Comparison of ENCODE assay signal across 8 cellular contexts in the genomic region with DNA sequence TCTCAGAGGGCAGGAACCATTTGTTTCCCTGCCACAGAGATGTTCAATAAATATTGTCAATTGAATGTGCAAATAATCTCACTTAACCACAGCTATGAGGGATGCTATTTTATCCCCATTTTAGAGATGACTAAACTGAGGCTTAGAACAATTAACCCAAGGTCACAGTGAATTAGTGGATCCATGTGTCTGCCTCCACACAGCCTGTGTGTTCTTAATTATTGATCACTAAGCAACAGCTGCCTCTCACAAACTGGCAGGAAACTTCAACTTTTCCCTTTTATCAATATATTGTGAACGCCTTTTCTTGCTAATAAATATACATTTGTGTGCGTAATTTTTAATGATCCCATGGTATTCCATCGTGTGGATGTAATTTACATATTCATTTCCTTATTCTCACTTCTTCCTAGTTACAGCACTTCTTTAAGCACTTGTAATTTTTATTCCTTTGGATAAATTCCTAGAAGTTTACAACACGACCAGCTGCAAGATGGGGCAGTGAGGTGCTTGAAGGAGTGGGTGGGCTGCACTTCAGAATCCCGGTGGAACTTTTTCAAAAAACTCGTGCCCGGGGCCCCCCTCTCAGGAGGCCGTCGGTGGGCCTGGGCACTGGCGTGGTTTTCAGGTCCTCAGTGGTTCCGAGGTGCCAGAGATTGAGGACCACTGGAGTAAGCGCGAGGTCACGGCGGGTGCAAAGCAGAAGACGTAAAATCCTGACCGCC. TPM values are rescaled to one million over a fixed set of nuclear protein-coding genes. Genes with fewer than 3 reads are reported as not detected.
A peak's percentile ranks its signal among the peaks of the same experiment; 100 is the strongest.
DNase-seq lines count a peak whose midpoint lies in the region; ATAC-seq and TF ChIP-seq lines count a peak whose summit lies in the region.

No MANE protein-coding gene starts in this region.

- DNase-seq in CD14-positive monocyte (ENCODE audit: low spot score) (no peak), adrenal gland (no peak), tibial artery (no peak), SK-N-DZ (ENCODE audit: low spot score) (no peak)

- peaks cover 0 to 3% (median 0%) of the 10 kb centered on the region in 3 donors for H3K27me3 Mint-ChIP-seq in CD14-positive monocyte (ENCODE audit: low read depth in 3 of 3)

- H3K4me3 ChIP-seq in adrenal gland (peak overlapping the region in 2 of 4 donors; percentile 58 to 86), liver (ENCODE audit: low read depth in 1 of 3, low read length in 3 of 3) (peak overlapping the region; percentile 6 to 94 (median 27)), tibial artery (peak overlapping the region; percentile 61 to 91)

- H3K9me3 Mint-ChIP-seq in CD14-positive monocyte: no peaks in the 10 kb centered on the region

- H3K27me3 ChIP-seq in adrenal gland (no peaks in the 10 kb centered on the region), liver (ENCODE audit: control insufficient read depth in 4 of 4, insufficient read depth in 4 of 4, low read length in 3 of 4) (no peaks in the 10 kb centered on the region), tibial artery (no peaks in the 10 kb centered on the region)

- intact Hi-C loops in CD14-positive monocyte (cut with micrococcal nuclease): loop anchor here in 1 of 2 donors (2.0 to 10.0 kb wide), 3 partner anchors 51 to 367 kb away; a partner anchor contains a TSS
- intact Hi-C loops in adrenal gland (cut with DNase I): no loop called here
- intact Hi-C loops in tibial artery (cut with DNase I; ENCODE audit: low total_unique reads): loop anchor here (10.0 kb wide), 1 partner anchor 243 kb away; a partner anchor contains a TSS

- ATAC-seq in HG02970 (IDR thresholded peaks at IDR 0.05; ENCODE audit: low FRiP score, unreplicated experiment): peak; percentile 3
- ATAC-seq in GM18517 (IDR thresholded peaks at IDR 0.05; ENCODE audit: unreplicated experiment): no peak
- ATAC-seq in HG02610 (IDR thresholded peaks at IDR 0.05; ENCODE audit: unreplicated experiment): no peak

- H3K4me3 Mint-ChIP-seq in CD14-positive monocyte: peak overlapping the region; percentile 95 to 97

- H3K9ac ChIP-seq in liver (ENCODE audit: low read depth in 1 of 2, low read length in 2 of 2): peak overlapping the region; percentile 68 to 97

- H3K4me1 Mint-ChIP-seq in CD14-positive monocyte: peaks cover 34% of the 10 kb centered on the region

- H3K36me3 ChIP-seq in adrenal gland (replicated peaks in 1 of 2) (peaks cover 0 to 18% of the 10 kb centered on the region in 2 donors), liver (ENCODE audit: control insufficient read depth in 4 of 4, insufficient read depth in 3 of 4, low read depth in 1 of 4, low read length in 3 of 4) (peaks cover 0 to 14% (median 2%) of the 10 kb centered on the region in 4 donors), tibial artery (peaks cover 0 to 8% (median 0%) of the 10 kb centered on the region in 3 donors)

- 10 to 26% (median 12%) methylated on average over 8 to 17 of the region's 17 CpGs for WGBS in adrenal gland, 4 donors
- WGBS in liver: 14% methylated on average over 17 of the region's 17 CpGs

- H3K9me3 ChIP-seq in adrenal gland (replicated peaks in 1 of 3) (no peaks in the 10 kb centered on the region), liver (ENCODE audit: control insufficient read depth in 4 of 4, low read length in 3 of 4) (no peaks in the 10 kb centered on the region), tibial artery (no peaks in the 10 kb centered on the region)

- H3K27ac Mint-ChIP-seq in CD14-positive monocyte: peak overlapping the region; percentile 98 to 100 (median 99)

- TF ChIP-seq RAD21 in liver (IDR thresholded peaks at IDR 0.05): peak in 1 of 2 donors; percentile 3

- TF ChIP-seq POLR2A in adrenal gland (IDR thresholded peaks at IDR 0.05): no peak

- H3K4me1 ChIP-seq in adrenal gland (replicated peaks in 1 of 2): peaks cover 29 to 45% of the 10 kb centered on the region in 2 donors
- H3K4me1 ChIP-seq in liver (ENCODE audit: control insufficient read depth in 4 of 4, insufficient read depth in 4 of 4, low read length in 3 of 4): peaks cover 0 to 26% (median 10%) of the 10 kb centered on the region in 4 donors
- H3K4me1 ChIP-seq in tibial artery: peaks cover 0 to 18% (median 8%) of the 10 kb centered on the region in 4 donors

- H3K27ac ChIP-seq in adrenal gland (peak overlapping the region; percentile 65 to 99 (median 96)), liver (ENCODE audit: low read depth in 1 of 2, low read length in 2 of 2) (peak overlapping the region; percentile 84 to 98), tibial artery (peak overlapping the region; percentile 78 to 87)

- peaks cover 13 to 20% of the 10 kb centered on the region in 2 donors for H3K36me3 Mint-ChIP-seq in CD14-positive monocyte

- no peak for TF ChIP-seq CTCF in CD14-positive monocyte (IDR thresholded peaks at IDR 0.05)
- TF ChIP-seq CTCF in adrenal gland (IDR thresholded peaks at IDR 0.05): no peak
- no peak for TF ChIP-seq CTCF in liver (IDR thresholded peaks at IDR 0.05; ENCODE audit: low read depth, low read length, missing input control)
- no peak for TF ChIP-seq CTCF in tibial artery (IDR thresholded peaks at IDR 0.05)

TF ChIP-seq in liver, 16 proteins besides CTCF, POLR2A, EP300 and RAD21:
- TF ChIP-seq, protein P1, sequence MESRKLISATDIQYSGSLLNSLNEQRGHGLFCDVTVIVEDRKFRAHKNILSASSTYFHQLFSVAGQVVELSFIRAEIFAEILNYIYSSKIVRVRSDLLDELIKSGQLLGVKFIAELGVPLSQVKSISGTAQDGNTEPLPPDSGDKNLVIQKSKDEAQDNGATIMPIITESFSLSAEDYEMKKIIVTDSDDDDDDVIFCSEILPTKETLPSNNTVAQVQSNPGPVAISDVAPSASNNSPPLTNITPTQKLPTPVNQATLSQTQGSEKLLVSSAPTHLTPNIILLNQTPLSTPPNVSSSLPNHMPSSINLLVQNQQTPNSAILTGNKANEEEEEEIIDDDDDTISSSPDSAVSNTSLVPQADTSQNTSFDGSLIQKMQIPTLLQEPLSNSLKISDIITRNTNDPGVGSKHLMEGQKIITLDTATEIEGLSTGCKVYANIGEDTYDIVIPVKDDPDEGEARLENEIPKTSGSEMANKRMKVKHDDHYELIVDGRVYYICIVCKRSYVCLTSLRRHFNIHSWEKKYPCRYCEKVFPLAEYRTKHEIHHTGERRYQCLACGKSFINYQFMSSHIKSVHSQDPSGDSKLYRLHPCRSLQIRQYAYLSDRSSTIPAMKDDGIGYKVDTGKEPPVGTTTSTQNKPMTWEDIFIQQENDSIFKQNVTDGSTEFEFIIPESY (IDR thresholded peaks at IDR 0.05): no peak
- TF ChIP-seq, protein P2, sequence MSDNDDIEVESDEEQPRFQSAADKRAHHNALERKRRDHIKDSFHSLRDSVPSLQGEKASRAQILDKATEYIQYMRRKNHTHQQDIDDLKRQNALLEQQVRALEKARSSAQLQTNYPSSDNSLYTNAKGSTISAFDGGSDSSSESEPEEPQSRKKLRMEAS (IDR thresholded peaks at IDR 0.05): no peak
- no peak for TF ChIP-seq HNF4G (IDR thresholded peaks at IDR 0.05)
- TF ChIP-seq FOXA2 (IDR thresholded peaks at IDR 0.05): no peak
- TF ChIP-seq, protein P3, sequence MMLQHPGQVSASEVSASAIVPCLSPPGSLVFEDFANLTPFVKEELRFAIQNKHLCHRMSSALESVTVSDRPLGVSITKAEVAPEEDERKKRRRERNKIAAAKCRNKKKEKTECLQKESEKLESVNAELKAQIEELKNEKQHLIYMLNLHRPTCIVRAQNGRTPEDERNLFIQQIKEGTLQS (IDR thresholded peaks at IDR 0.05): no peak
- no peak for TF ChIP-seq SP1 (IDR thresholded peaks at IDR 0.05)
- no peak for TF ChIP-seq TAF1 (conservative IDR thresholded peaks at IDR 0.05)
- TF ChIP-seq YY1 (IDR thresholded peaks at IDR 0.05): no peak

RNA-seq across cellular contexts. Expression of a gene that starts 0.9 kb away (rescaled TPM):
- polyA plus RNA-seq in CD14-positive monocyte: 10 to 100 TPM; 22.2 to 25.1 TPM
- 100 to 1,000 TPM; 113 to 263 (median 156) TPM for total RNA-seq in adrenal gland
- polyA plus RNA-seq in adrenal gland: 100 to 1,000 TPM in 2 of 3 donors, 10 to 100 TPM in 1; 85.7 to 209 (median 104) TPM
- 10 to 100 TPM; 60.0 to 69.6 TPM for total RNA-seq in liver
- polyA plus RNA-seq in liver: 10 to 100 TPM; 18.3 to 54.5 TPM
- 118 and 140 TPM in 2 replicates for polyA plus RNA-seq in SK-N-DZ (2014; cell fraction: cytosol; rRNA removed)
- polyA plus RNA-seq in SK-N-DZ (2014; cell fraction: nucleus; rRNA removed): 116 and 149 TPM in 2 replicates

RNA-seq across cellular contexts. Expression of a gene that starts 31.5 kb away (rescaled TPM):
- polyA plus RNA-seq in CD14-positive monocyte: 1 to 10 TPM; 2.1 to 2.4 TPM
- total RNA-seq in adrenal gland: 10 to 100 TPM; 24.9 to 64.4 (median 35.1) TPM
- polyA plus RNA-seq in adrenal gland: 10 to 100 TPM in 1 of 3 donors, 1 to 10 TPM in 2; 4.9 to 28.0 (median 6.8) TPM
- total RNA-seq in liver: 10 to 100 TPM; 10.7 to 13.2 TPM
- 1 to 10 TPM; 2.0 TPM for polyA plus RNA-seq in liver
- 7.3 and 13.7 TPM in 2 replicates for polyA plus RNA-seq in SK-N-DZ (2014; cell fraction: cytosol; rRNA removed)
- 4.9 and 6.8 TPM in 2 replicates for polyA plus RNA-seq in SK-N-DZ (2014; cell fraction: nucleus; rRNA removed)
